ENCODE assay signal across 10 cellular contexts in genomic region chr18:55401638-55402191, GRCh38.
DNase-seq lines count a peak whose midpoint lies in the region; ATAC-seq and TF ChIP-seq lines count a peak whose summit lies in the region.
"Had no signal": no experiment of that assay in that cellular context is flagged by ENCODE, and none has a peak within 500 bp of the region (broad histone marks: within the 10 kb centered on the region; RNA-seq: fewer than 3 reads in every experiment).

No MANE protein-coding gene starts in this region.

- no peaks in the 10 kb centered on the region for H3K9me3 Mint-ChIP-seq in activated CD8-positive, alpha-beta memory T cell treated with anti-CD3 and anti-CD28 coated beads, Interleukin-2, amount 10 ng/mL, durations not matched to agents 7 days and 5 days (ENCODE audit: low read depth)
- H3K9me3 Mint-ChIP-seq: activated T-cell treated with anti-CD3 and anti-CD28 coated beads, Interleukin-2, amount 50 U/mL, for 72 hours had no signal

- 34 to 51% (median 42%) methylated on average over 12 of the region's 12 CpGs for WGBS in stomach, 5 donors

- in situ Hi-C loops in HAP-1 (cut with MboI; ENCODE audit: low sequenced_read_pairs): loop anchor here (25.0 kb wide), 2 partner anchors 186 to 336 kb away; partner anchors contain the start of gene TCF4

- ATAC-seq in PC-3: no peak
- no peak for ATAC-seq in activated CD8-positive, alpha-beta memory T cell treated with anti-CD3 and anti-CD28 coated beads, Interleukin-2, amount 10 ng/mL, durations not matched to agents 7 days and 5 days
- ATAC-seq: activated T-cell treated with anti-CD3 and anti-CD28 coated beads, Interleukin-2, amount 50 U/mL, for 72 hours had no signal

- no peak overlapping the region for H3K27ac Mint-ChIP-seq in activated CD8-positive, alpha-beta memory T cell treated with anti-CD3 and anti-CD28 coated beads, Interleukin-2, amount 10 ng/mL, durations not matched to agents 7 days and 5 days
- H3K27ac Mint-ChIP-seq: activated T-cell treated with anti-CD3 and anti-CD28 coated beads, Interleukin-2, amount 50 U/mL, for 72 hours had no signal

- H3K27ac ChIP-seq in colonic mucosa (peak overlapping the region; percentile 39), stomach (peak overlapping the region; percentile 3 to 78 (median 74)), PC-3 (ENCODE audit: low read length) (no peak overlapping the region)

- TF ChIP-seq CTCF in colonic mucosa (IDR thresholded peaks at IDR 0.05) (no peak), stomach (IDR thresholded peaks at IDR 0.05) (no peak), PC-3 (conservative IDR thresholded peaks at IDR 0.05; ENCODE audit: low read depth, low read length) (no peak)

- H3K9ac ChIP-seq in colonic mucosa (ENCODE audit: low read depth in 2 of 2, low read length in 2 of 2) (no peak overlapping the region), PC-3 (ENCODE audit: low read length) (no peak overlapping the region)

- no peaks in the 10 kb centered on the region for H3K36me3 Mint-ChIP-seq in activated CD8-positive, alpha-beta memory T cell treated with anti-CD3 and anti-CD28 coated beads, Interleukin-2, amount 10 ng/mL, durations not matched to agents 7 days and 5 days

- no peaks in the 10 kb centered on the region for H3K27me3 ChIP-seq in HAP-1 (ENCODE audit: low read depth)
- no peaks in the 10 kb centered on the region for H3K27me3 ChIP-seq in colonic mucosa
- H3K27me3 ChIP-seq in stomach: no peaks in the 10 kb centered on the region
- H3K27me3 ChIP-seq in PC-3 (ENCODE audit: low read length): no peaks in the 10 kb centered on the region

- no peaks in the 10 kb centered on the region for H3K79me2 ChIP-seq in PC-3 (ENCODE audit: low read length)

- intact Hi-C loops in colonic mucosa (cut with DNase I): loop anchor here (10.0 kb wide), 1 partner anchor 183 kb away; the partner anchor contains the start of gene TCF4
- intact Hi-C loops in stomach (cut with DNase I; ENCODE audit: low total_unique reads): no loop called here
- intact Hi-C loops in PC-3 (cut with micrococcal nuclease): no loop called here

- H3K9me3 ChIP-seq in HAP-1 (no peaks in the 10 kb centered on the region), colonic mucosa (no peaks in the 10 kb centered on the region), stomach (no peaks in the 10 kb centered on the region), PC-3 (ENCODE audit: low read length) (no peaks in the 10 kb centered on the region)

- DNase-seq in HAP-1 (ENCODE audit: low spot score in 2 of 2): peak; percentile 56 to 60
- DNase-seq in colonic mucosa: no peak
- peak; percentile 88 for DNase-seq in left kidney (ENCODE audit: low read depth, low spot score)
- no peak for DNase-seq in stomach
- DNase-seq in PC-3: no peak
- no peak for DNase-seq in erythroblast (lab: John Stamatoyannopoulos, UW)
- no peak for DNase-seq in NCI-H1105 treated with DMSO at 0.1 percent for 48 hours (lab: John Stamatoyannopoulos, UW)
- no peak for DNase-seq in activated CD8-positive, alpha-beta memory T cell treated with anti-CD3 and anti-CD28 coated beads, Interleukin-2, amount 10 ng/mL, durations not matched to agents 7 days and 5 days
- DNase-seq: activated T-cell treated with anti-CD3 and anti-CD28 coated beads, Interleukin-2, amount 50 U/mL, for 72 hours; NCI-H82 had no signal

- no peaks in the 10 kb centered on the region for H4K20me1 ChIP-seq in PC-3 (ENCODE audit: low read length)

- H3K4me1 Mint-ChIP-seq in activated CD8-positive, alpha-beta memory T cell treated with anti-CD3 and anti-CD28 coated beads, Interleukin-2, amount 10 ng/mL, durations not matched to agents 7 days and 5 days: no peaks in the 10 kb centered on the region

- no peaks in the 10 kb centered on the region for H3K27me3 Mint-ChIP-seq in activated CD8-positive, alpha-beta memory T cell treated with anti-CD3 and anti-CD28 coated beads, Interleukin-2, amount 10 ng/mL, durations not matched to agents 7 days and 5 days

- H3K4me1 ChIP-seq in HAP-1 (peaks cover 38% of the 10 kb centered on the region), colonic mucosa (no peaks in the 10 kb centered on the region), stomach (peaks cover 0 to 29% (median 12%) of the 10 kb centered on the region in 4 donors), PC-3 (ENCODE audit: insufficient read depth, low read length) (peaks cover 16% of the 10 kb centered on the region)

- TF ChIP-seq POLR2A in stomach (IDR thresholded peaks at IDR 0.05): no peak
- no peak for TF ChIP-seq POLR2A in erythroblast (IDR thresholded peaks at IDR 0.05; ENCODE audit: low read length)

- H3K36me3 ChIP-seq in HAP-1 (replicated peaks): no peaks in the 10 kb centered on the region; the same call in 1 of the 2 replicates
- H3K36me3 ChIP-seq in colonic mucosa: no peaks in the 10 kb centered on the region
- no peaks in the 10 kb centered on the region for H3K36me3 ChIP-seq in stomach
- H3K36me3 ChIP-seq in PC-3 (ENCODE audit: low read depth, low read length): no peaks in the 10 kb centered on the region

- H2AFZ ChIP-seq in PC-3 (ENCODE audit: low read length): no peak overlapping the region

- H3K9me2 ChIP-seq in PC-3 (replicated peaks; ENCODE audit: low read length): no peaks in the 10 kb centered on the region

- POLR2A ChIA-PET in PC-3 (lab: Charles Lee; ENCODE audit: unreplicated experiment): no interaction called here

- CTCF ChIA-PET in PC-3 (lab: Charles Lee): no interaction called here
- CTCF ChIA-PET in activated CD8-positive, alpha-beta memory T cell treated with anti-CD3 and anti-CD28 coated beads, Interleukin-2, amount 10 ng/mL, durations not matched to agents 7 days and 5 days (lab: Charles Lee): no interaction called here

- no peak overlapping the region for H3K4me3 ChIP-seq in HAP-1
- H3K4me3 ChIP-seq in colonic mucosa: no peak overlapping the region
- peak overlapping the region; percentile 16 to 32 (median 28) for H3K4me3 ChIP-seq in stomach
- H3K4me3 ChIP-seq in PC-3 (ENCODE audit: low read length): no peak overlapping the region

- TF ChIP-seq EP300 in stomach (IDR thresholded peaks at IDR 0.05): no peak

- H3K4me2 ChIP-seq in PC-3 (ENCODE audit: low read length): no peak overlapping the region

- no TSS peak for BruUV-seq in PC-3 (replicated peaks; lab: Mats Ljungman, UMichigan)

- H3F3A ChIP-seq in PC-3 (ENCODE audit: low read length, unreplicated experiment): no peaks in the 10 kb centered on the region

- no peak overlapping the region for H3K4me3 Mint-ChIP-seq in activated CD8-positive, alpha-beta memory T cell treated with anti-CD3 and anti-CD28 coated beads, Interleukin-2, amount 10 ng/mL, durations not matched to agents 7 days and 5 days
- H3K4me3 Mint-ChIP-seq: activated T-cell treated with anti-CD3 and anti-CD28 coated beads, Interleukin-2, amount 50 U/mL, for 72 hours had no signal

Comparison
In these comparisons a context has a peak if more than half of its experiments do, and no peak if none do; other contexts are left out.
1. DNase-seq: peak in HAP-1 (2 of 2) and left kidney (single experiment); none in colonic mucosa (single experiment), stomach (single experiment), PC-3 (single experiment), erythroblast (0 of 2), NCI-H1105 treated with DMSO at 0.1 percent for 48 hours (single experiment) and activated CD8-positive, alpha-beta memory T cell treated with anti-CD3 and anti-CD28 coated beads, Interleukin-2, amount 10 ng/mL, durations not matched to agents 7 days and 5 days (single experiment).
2. H3K4me3 ChIP-seq: peak in stomach (4 of 4); none in HAP-1 (single experiment), colonic mucosa (single experiment) and PC-3 (single experiment).